Comparison of ENCODE assay signal across 1 cellular context in the genomic region with DNA sequence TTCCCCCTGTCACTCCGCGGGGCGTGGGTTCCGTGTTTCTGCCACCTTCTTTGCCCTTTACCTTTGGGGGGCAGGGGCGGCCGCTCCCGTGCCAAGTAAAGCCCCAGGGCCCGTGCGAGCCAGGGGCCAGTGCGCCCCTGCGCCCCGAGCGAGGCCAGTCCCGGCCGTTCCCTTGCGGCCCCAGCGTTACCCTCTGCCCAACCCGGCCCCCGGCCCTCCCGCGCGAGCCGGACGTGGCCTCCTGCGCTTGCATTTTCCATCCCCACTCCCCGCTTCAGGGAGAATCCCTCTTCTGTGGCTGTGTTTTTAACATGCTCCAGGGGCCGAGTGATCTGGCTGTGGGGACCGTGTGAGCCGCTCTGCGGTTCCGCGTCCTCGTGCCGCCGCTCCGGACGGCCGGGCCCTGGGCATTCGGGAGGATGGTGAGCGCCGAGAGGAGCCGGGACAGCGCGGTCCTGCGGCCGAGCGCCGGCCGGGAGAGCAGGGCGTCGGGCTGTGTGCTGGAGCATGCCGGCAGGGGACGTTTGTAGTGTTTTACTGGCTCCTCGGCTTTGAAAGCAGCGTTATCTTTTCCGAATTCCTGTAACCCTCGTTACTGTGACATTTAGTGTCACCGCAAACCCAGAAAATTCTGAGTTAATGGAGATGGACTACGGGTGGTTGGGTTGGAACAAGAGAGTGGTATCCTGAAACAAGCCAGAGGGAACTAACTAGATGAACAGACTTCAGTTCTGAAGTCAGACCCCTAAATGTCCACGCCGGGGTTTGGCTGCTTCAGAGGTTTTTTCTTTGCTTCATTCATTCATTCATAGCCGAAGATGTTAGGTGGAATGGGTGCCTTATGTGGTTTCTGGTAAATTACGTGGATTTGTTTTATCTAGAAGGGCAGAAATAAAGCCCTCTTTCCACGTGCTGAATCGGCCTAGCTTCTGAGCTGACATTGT.
A peak's percentile ranks its signal among the peaks of the same experiment; 100 is the strongest.
TF ChIP-seq lines count a peak whose summit lies in the region.

No MANE protein-coding gene starts in this region.

TF ChIP-seq in HepG2, 621 proteins besides CTCF, POLR2A, EP300 and RAD21 (continued from another document and continues in another):
- TF ChIP-seq ZBTB2 (CRISPR knock-in tag; IDR thresholded peaks at IDR 0.05; ENCODE audit: low read depth) (0 out of 2 replicates have a peak, but pooled peaks have one; percentile 36), SPEN (CRISPR knock-in tag; IDR thresholded peaks at IDR 0.05; ENCODE audit: low read depth) (no peak), HCFC1 (IDR thresholded peaks at IDR 0.05; ENCODE audit: low read depth, low read length) (no peak), ZNF563 (CRISPR knock-in tag; IDR thresholded peaks at IDR 0.05) (peak; percentile 27; the same call in 1 of the 2 replicates), PHF8 (CRISPR knock-in tag; IDR thresholded peaks at IDR 0.05) (0 out of 2 replicates have a peak, but pooled peaks have one; percentile 30), KDM4B (CRISPR knock-in tag; IDR thresholded peaks at IDR 0.05) (no peak), NFKB2 (CRISPR knock-in tag; IDR thresholded peaks at IDR 0.05; ENCODE audit: borderline replicate concordance) (peak; percentile 32; the same call in 1 of the 2 replicates), ZNF790 (CRISPR knock-in tag; IDR thresholded peaks at IDR 0.05; ENCODE audit: borderline replicate concordance) (no peak), REST (IDR thresholded peaks at IDR 0.05; ENCODE audit: borderline replicate concordance in 1 of 2, low read depth in 1 of 2, low read length in 2 of 2) (no peak), BATF2 (CRISPR knock-in tag; IDR thresholded peaks at IDR 0.05) (no peak), SUZ12 (IDR thresholded peaks at IDR 0.05; ENCODE audit: low read depth, low read length) (no peak), ZNF788 (CRISPR knock-in tag; IDR thresholded peaks at IDR 0.05; ENCODE audit: borderline replicate concordance) (peak; percentile 6; the same call in 1 of the 2 replicates), MLX (CRISPR knock-in tag; IDR thresholded peaks at IDR 0.05) (0 out of 2 replicates have a peak, but pooled peaks have one; percentile 31), CBX1 (IDR thresholded peaks at IDR 0.05; ENCODE audit: low read depth) (no peak), KDM5A (IDR thresholded peaks at IDR 0.05; ENCODE audit: borderline replicate concordance, low read length) (no peak), ZNF224 (CRISPR knock-in tag; IDR thresholded peaks at IDR 0.05) (no peak), MED8 (CRISPR knock-in tag; IDR thresholded peaks at IDR 0.05; ENCODE audit: insufficient replicate concordance) (no peak), CAMTA2 (CRISPR knock-in tag; IDR thresholded peaks at IDR 0.05; ENCODE audit: borderline replicate concordance) (no peak), PHF20 (CRISPR knock-in tag; IDR thresholded peaks at IDR 0.05) (0 out of 2 replicates have a peak, but pooled peaks have one; percentile 12), NFRKB (IDR thresholded peaks at IDR 0.05) (no peak), FIP1L1 (IDR thresholded peaks at IDR 0.05; ENCODE audit: borderline replicate concordance, insufficient read depth, low read depth, low read length) (no peak), ATF6 (CRISPR knock-in tag; conservative IDR thresholded peaks at IDR 0.05) (no peak), RCOR2 (CRISPR knock-in tag; IDR thresholded peaks at IDR 0.05) (no peak), MBNL3 (CRISPR knock-in tag; conservative IDR thresholded peaks at IDR 0.05) (no peak), ZNF44 (CRISPR knock-in tag; IDR thresholded peaks at IDR 0.05) (no peak), AKAP8 (CRISPR knock-in tag; IDR thresholded peaks at IDR 0.05) (no peak), RFXAP (CRISPR knock-in tag; IDR thresholded peaks at IDR 0.05; ENCODE audit: borderline replicate concordance) (no peak), ZNF205 (CRISPR knock-in tag; IDR thresholded peaks at IDR 0.05) (no peak), ATF1 (CRISPR knock-in tag; IDR thresholded peaks at IDR 0.05) (no peak), CHD4 (IDR thresholded peaks at IDR 0.05; ENCODE audit: borderline replicate concordance, low read length) (no peak), SATB2 (CRISPR knock-in tag; IDR thresholded peaks at IDR 0.05) (no peak), HOXA7 (CRISPR knock-in tag; IDR thresholded peaks at IDR 0.05) (no peak)
- TF ChIP-seq, protein P1, sequence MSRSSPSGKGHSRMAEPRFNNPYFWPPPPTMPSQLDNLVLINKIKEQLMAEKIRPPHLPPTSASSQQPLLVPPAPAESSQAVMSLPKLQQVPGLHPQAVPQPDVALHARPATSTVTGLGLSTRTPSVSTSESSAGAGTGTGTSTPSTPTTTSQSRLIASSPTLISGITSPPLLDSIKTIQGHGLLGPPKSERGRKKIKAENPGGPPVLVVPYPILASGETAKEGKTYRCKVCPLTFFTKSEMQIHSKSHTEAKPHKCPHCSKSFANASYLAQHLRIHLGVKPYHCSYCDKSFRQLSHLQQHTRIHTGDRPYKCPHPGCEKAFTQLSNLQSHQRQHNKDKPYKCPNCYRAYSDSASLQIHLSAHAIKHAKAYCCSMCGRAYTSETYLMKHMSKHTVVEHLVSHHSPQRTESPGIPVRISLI (CRISPR knock-in tag; IDR thresholded peaks at IDR 0.05; ENCODE audit: borderline replicate concordance) = no peak
- TF ChIP-seq, protein P2, sequence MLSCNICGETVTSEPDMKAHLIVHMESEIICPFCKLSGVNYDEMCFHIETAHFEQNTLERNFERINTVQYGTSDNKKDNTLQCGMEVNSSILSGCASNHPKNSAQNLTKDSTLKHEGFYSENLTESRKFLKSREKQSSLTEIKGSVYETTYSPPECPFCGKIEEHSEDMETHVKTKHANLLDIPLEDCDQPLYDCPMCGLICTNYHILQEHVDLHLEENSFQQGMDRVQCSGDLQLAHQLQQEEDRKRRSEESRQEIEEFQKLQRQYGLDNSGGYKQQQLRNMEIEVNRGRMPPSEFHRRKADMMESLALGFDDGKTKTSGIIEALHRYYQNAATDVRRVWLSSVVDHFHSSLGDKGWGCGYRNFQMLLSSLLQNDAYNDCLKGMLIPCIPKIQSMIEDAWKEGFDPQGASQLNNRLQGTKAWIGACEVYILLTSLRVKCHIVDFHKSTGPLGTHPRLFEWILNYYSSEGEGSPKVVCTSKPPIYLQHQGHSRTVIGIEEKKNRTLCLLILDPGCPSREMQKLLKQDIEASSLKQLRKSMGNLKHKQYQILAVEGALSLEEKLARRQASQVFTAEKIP (CRISPR knock-in tag; IDR thresholded peaks at IDR 0.05; ENCODE audit: borderline replicate concordance) = no peak
- TF ChIP-seq, protein P3, sequence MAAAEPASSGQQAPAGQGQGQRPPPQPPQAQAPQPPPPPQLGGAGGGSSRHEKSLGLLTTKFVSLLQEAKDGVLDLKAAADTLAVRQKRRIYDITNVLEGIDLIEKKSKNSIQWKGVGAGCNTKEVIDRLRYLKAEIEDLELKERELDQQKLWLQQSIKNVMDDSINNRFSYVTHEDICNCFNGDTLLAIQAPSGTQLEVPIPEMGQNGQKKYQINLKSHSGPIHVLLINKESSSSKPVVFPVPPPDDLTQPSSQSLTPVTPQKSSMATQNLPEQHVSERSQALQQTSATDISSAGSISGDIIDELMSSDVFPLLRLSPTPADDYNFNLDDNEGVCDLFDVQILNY (CRISPR knock-in tag; conservative IDR thresholded peaks at IDR 0.05) = no peak
- TF ChIP-seq, protein P4, sequence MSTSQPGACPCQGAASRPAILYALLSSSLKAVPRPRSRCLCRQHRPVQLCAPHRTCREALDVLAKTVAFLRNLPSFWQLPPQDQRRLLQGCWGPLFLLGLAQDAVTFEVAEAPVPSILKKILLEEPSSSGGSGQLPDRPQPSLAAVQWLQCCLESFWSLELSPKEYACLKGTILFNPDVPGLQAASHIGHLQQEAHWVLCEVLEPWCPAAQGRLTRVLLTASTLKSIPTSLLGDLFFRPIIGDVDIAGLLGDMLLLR (CRISPR knock-in tag; IDR thresholded peaks at IDR 0.05) = no peak
- TF ChIP-seq, protein P5, sequence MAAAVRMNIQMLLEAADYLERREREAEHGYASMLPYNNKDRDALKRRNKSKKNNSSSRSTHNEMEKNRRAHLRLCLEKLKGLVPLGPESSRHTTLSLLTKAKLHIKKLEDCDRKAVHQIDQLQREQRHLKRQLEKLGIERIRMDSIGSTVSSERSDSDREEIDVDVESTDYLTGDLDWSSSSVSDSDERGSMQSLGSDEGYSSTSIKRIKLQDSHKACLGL (CRISPR knock-in tag; IDR thresholded peaks at IDR 0.05) = peak; percentile 57; the same call in 1 of the 2 replicates
- TF ChIP-seq, protein P6, sequence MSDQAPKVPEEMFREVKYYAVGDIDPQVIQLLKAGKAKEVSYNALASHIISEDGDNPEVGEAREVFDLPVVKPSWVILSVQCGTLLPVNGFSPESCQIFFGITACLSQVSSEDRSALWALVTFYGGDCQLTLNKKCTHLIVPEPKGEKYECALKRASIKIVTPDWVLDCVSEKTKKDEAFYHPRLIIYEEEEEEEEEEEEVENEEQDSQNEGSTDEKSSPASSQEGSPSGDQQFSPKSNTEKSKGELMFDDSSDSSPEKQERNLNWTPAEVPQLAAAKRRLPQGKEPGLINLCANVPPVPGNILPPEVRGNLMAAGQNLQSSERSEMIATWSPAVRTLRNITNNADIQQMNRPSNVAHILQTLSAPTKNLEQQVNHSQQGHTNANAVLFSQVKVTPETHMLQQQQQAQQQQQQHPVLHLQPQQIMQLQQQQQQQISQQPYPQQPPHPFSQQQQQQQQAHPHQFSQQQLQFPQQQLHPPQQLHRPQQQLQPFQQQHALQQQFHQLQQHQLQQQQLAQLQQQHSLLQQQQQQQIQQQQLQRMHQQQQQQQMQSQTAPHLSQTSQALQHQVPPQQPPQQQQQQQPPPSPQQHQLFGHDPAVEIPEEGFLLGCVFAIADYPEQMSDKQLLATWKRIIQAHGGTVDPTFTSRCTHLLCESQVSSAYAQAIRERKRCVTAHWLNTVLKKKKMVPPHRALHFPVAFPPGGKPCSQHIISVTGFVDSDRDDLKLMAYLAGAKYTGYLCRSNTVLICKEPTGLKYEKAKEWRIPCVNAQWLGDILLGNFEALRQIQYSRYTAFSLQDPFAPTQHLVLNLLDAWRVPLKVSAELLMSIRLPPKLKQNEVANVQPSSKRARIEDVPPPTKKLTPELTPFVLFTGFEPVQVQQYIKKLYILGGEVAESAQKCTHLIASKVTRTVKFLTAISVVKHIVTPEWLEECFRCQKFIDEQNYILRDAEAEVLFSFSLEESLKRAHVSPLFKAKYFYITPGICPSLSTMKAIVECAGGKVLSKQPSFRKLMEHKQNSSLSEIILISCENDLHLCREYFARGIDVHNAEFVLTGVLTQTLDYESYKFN (CRISPR knock-in tag; conservative IDR thresholded peaks at IDR 0.05) = no peak
